ENCODE assay signal across 1 cellular context in the genomic region with DNA sequence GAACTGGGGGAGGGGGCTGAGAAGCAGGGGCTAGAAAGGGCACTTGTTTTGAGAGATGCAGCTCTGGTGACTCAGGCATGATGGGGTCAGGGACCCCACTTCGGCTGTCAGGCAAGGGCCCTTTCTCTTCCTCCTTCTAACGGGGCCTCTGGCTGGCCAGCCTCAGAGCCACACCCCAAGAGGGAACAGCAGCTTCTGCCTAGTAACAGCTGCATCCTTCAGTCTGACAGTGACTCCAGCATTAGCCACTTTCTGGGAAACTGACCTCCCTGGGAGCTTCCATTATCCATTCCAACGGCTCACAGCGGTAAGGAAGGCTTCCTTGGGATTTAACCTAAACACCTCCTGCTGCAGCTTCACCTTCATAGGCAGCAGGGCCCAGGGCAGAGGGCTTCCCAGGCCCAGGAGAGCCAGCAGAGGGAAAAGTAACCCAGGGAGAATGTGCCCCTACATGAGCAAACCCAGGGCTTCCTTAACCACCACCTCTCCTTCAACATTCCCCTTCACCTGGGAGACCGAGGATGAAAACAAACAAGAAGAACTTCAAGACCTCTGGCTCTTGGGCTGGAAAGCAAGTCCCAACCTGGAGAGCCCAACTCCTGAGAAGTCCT.
TF ChIP-seq lines count a peak whose summit lies in the region.

No MANE protein-coding gene starts in this region.

TF ChIP-seq in GM23338, 12 proteins besides CTCF, POLR2A, EP300 and RAD21 (continued from another document):
- TF ChIP-seq, protein P1, sequence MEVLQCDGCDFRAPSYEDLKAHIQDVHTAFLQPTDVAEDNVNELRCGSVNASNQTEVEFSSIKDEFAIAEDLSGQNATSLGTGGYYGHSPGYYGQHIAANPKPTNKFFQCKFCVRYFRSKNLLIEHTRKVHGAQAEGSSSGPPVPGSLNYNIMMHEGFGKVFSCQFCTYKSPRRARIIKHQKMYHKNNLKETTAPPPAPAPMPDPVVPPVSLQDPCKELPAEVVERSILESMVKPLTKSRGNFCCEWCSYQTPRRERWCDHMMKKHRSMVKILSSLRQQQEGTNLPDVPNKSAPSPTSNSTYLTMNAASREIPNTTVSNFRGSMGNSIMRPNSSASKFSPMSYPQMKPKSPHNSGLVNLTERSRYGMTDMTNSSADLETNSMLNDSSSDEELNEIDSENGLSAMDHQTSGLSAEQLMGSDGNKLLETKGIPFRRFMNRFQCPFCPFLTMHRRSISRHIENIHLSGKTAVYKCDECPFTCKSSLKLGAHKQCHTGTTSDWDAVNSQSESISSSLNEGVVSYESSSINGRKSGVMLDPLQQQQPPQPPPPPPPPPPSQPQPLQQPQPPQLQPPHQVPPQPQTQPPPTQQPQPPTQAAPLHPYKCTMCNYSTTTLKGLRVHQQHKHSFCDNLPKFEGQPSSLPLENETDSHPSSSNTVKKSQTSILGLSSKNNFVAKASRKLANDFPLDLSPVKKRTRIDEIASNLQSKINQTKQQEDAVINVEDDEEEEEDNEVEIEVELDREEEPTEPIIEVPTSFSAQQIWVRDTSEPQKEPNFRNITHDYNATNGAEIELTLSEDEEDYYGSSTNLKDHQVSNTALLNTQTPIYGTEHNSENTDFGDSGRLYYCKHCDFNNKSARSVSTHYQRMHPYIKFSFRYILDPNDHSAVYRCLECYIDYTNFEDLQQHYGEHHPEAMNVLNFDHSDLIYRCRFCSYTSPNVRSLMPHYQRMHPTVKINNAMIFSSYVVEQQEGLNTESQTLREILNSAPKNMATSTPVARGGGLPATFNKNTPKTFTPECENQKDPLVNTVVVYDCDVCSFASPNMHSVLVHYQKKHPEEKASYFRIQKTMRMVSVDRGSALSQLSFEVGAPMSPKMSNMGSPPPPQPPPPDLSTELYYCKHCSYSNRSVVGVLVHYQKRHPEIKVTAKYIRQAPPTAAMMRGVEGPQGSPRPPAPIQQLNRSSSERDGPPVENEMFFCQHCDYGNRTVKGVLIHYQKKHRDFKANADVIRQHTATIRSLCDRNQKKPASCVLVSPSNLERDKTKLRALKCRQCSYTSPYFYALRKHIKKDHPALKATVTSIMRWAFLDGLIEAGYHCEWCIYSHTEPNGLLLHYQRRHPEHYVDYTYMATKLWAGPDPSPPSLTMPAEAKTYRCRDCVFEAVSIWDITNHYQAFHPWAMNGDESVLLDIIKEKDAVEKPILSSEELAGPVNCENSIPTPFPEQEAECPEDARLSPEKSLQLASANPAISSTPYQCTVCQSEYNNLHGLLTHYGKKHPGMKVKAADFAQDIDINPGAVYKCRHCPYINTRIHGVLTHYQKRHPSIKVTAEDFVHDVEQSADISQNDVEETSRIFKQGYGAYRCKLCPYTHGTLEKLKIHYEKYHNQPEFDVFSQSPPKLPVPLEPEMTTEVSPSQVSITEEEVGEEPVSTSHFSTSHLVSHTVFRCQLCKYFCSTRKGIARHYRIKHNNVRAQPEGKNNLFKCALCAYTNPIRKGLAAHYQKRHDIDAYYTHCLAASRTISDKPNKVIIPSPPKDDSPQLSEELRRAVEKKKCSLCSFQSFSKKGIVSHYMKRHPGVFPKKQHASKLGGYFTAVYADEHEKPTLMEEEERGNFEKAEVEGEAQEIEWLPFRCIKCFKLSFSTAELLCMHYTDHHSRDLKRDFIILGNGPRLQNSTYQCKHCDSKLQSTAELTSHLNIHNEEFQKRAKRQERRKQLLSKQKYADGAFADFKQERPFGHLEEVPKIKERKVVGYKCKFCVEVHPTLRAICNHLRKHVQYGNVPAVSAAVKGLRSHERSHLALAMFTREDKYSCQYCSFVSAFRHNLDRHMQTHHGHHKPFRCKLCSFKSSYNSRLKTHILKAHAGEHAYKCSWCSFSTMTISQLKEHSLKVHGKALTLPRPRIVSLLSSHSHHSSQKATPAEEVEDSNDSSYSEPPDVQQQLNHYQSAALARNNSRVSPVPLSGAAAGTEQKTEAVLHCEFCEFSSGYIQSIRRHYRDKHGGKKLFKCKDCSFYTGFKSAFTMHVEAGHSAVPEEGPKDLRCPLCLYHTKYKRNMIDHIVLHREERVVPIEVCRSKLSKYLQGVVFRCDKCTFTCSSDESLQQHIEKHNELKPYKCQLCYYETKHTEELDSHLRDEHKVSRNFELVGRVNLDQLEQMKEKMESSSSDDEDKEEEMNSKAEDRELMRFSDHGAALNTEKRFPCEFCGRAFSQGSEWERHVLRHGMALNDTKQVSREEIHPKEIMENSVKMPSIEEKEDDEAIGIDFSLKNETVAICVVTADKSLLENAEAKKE (CRISPR knock-in tag; IDR thresholded peaks at IDR 0.05): no peak
- TF ChIP-seq ZNF114 (CRISPR knock-in tag; IDR thresholded peaks at IDR 0.05) (no peak), STAT1 (IDR thresholded peaks at IDR 0.05; ENCODE audit: unreplicated experiment) (no peak)
- TF ChIP-seq, protein P2, sequence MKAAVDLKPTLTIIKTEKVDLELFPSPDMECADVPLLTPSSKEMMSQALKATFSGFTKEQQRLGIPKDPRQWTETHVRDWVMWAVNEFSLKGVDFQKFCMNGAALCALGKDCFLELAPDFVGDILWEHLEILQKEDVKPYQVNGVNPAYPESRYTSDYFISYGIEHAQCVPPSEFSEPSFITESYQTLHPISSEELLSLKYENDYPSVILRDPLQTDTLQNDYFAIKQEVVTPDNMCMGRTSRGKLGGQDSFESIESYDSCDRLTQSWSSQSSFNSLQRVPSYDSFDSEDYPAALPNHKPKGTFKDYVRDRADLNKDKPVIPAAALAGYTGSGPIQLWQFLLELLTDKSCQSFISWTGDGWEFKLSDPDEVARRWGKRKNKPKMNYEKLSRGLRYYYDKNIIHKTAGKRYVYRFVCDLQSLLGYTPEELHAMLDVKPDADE (IDR thresholded peaks at IDR 0.05): no peak
